ENCODE assay signal across 8 cellular contexts in genomic region chr1:39817091-39817932, GRCh38. TPM values are rescaled to one million over a fixed set of nuclear protein-coding genes. Genes with fewer than 3 reads are reported as not detected.
DNase-seq lines count a peak whose midpoint lies in the region; ATAC-seq, FAIRE-seq and TF ChIP-seq lines count a peak whose summit lies in the region.
"Not testable (repeated sequence)": the region's sequence is repeated elsewhere in the genome, so short reads cannot be mapped to it uniquely, and the experiment has no call there.

No MANE protein-coding gene starts in this region.

- H3K4me1 Mint-ChIP-seq in activated CD8-positive, alpha-beta memory T cell treated with anti-CD3 and anti-CD28 coated beads, Interleukin-2, amount 10 ng/mL, durations not matched to agents 7 days and 5 days: not testable (repeated sequence)

- peak; percentile 23 for TF ChIP-seq CTCF in epithelial cell of proximal tubule (conservative IDR thresholded peaks at IDR 0.05; ENCODE audit: low read depth, low read length)
- peak in 1 of 4 donors; percentile 20 for TF ChIP-seq CTCF in pancreas (IDR thresholded peaks at IDR 0.05)
- peak in 1 of 6 experiments; percentile 35 for TF ChIP-seq CTCF in thyroid gland (IDR thresholded peaks at IDR 0.05)

- H3K27me3 ChIP-seq in H7 (ENCODE audit: control insufficient read depth, insufficient read depth, low read length); pancreas; thyroid gland: not testable (repeated sequence)

- H3K27me3 Mint-ChIP-seq in activated CD8-positive, alpha-beta memory T cell treated with anti-CD3 and anti-CD28 coated beads, Interleukin-2, amount 10 ng/mL, durations not matched to agents 7 days and 5 days: peaks cover 18% of the 10 kb centered on the region

- peak; percentile 62 for DNase-seq in H7
- peak; percentile 68 for DNase-seq in Jurkat, Clone E6-1 (ENCODE audit: low read depth, low spot score)
- DNase-seq in RPMI7951 (ENCODE audit: low read depth): peak; percentile 16
- DNase-seq in activated CD8-positive, alpha-beta memory T cell treated with anti-CD3 and anti-CD28 coated beads, Interleukin-2, amount 10 ng/mL, durations not matched to agents 7 days and 5 days: peak; percentile 72
- not testable (repeated sequence) for DNase-seq in epithelial cell of proximal tubule (ENCODE audit: low read depth)
- DNase-seq in pancreas: peak in 4 of 6 donors; percentile 46 to 68 (median 50)
- DNase-seq in thyroid gland: peak; percentile 67 to 77

- not testable (repeated sequence) for FAIRE-seq in pancreas (lab: Jason Lieb, UNC)

- not testable (repeated sequence) for H3K36me3 ChIP-seq in H7 (replicated peaks; ENCODE audit: control insufficient read depth, insufficient read depth, low read length); pancreas; thyroid gland

- WGBS in pancreas, 2 donors: 47 to 58% methylated on average over 15 to 18 of the region's 24 CpGs
- 44 to 56% methylated on average over 11 to 19 of the region's 24 CpGs for WGBS in thyroid gland, 2 donors

- H3K27ac ChIP-seq in pancreas (peak overlapping the region in 1 of 4 donors; percentile 22), thyroid gland (peak overlapping the region in 1 of 3 donors; percentile 44)

- H3K4me1 ChIP-seq in pancreas: not testable (repeated sequence)
- peaks cover 0 to 14% of the 10 kb centered on the region in 2 donors for H3K4me1 ChIP-seq in thyroid gland

- H3K9me3 Mint-ChIP-seq in activated CD8-positive, alpha-beta memory T cell treated with anti-CD3 and anti-CD28 coated beads, Interleukin-2, amount 10 ng/mL, durations not matched to agents 7 days and 5 days (ENCODE audit: low read depth): not testable (repeated sequence)

- H3K9me3 ChIP-seq in pancreas, thyroid gland: not testable (repeated sequence)

- intact Hi-C loops in pancreas (cut with DNase I) (loop anchor here (2.0 to 10.0 kb wide), 5 partner anchors 85 to 157 kb away; partner anchors contain the start of gene MYCL (in 3 of the 3)), thyroid gland (cut with DNase I) (loop anchor here (5.0 kb wide), 1 partner anchor 85 kb away; the partner anchor contains the start of gene MYCL)

- H3K27ac Mint-ChIP-seq in activated CD8-positive, alpha-beta memory T cell treated with anti-CD3 and anti-CD28 coated beads, Interleukin-2, amount 10 ng/mL, durations not matched to agents 7 days and 5 days: peak overlapping the region; percentile 30

- CTCF ChIA-PET in activated CD8-positive, alpha-beta memory T cell treated with anti-CD3 and anti-CD28 coated beads, Interleukin-2, amount 10 ng/mL, durations not matched to agents 7 days and 5 days (lab: Charles Lee): interaction anchor here (0.6 to 3.3 kb wide), 16 partner anchors 12 to 335 kb away, joined by 3 to 37 read pairs (median 4); partner anchors contain the start of gene MYCL

- peak overlapping the region; percentile 42 for H3K4me3 Mint-ChIP-seq in activated CD8-positive, alpha-beta memory T cell treated with anti-CD3 and anti-CD28 coated beads, Interleukin-2, amount 10 ng/mL, durations not matched to agents 7 days and 5 days

- not testable (repeated sequence) for TF ChIP-seq POLR2A in thyroid gland (IDR thresholded peaks at IDR 0.05)

- not testable (repeated sequence) for H3K4me3 ChIP-seq in H7 (ENCODE audit: insufficient read depth, low read depth, low read length); epithelial cell of proximal tubule (ENCODE audit: low read depth, low read length); pancreas; thyroid gland (replicated peaks in 1 of 3)
- H3K4me3 ChIP-seq in Jurkat, Clone E6-1 (ENCODE audit: low read length): peak overlapping the region; percentile 23

- ATAC-seq in GM18498 (IDR thresholded peaks at IDR 0.05; ENCODE audit: unreplicated experiment) (peak; percentile 71), pancreas (peak; percentile 61 to 82 (median 78))
- peak; percentile 91 for ATAC-seq in activated CD8-positive, alpha-beta memory T cell treated with anti-CD3 and anti-CD28 coated beads, Interleukin-2, amount 10 ng/mL, durations not matched to agents 7 days and 5 days

- not testable (repeated sequence) for H3K36me3 Mint-ChIP-seq in activated CD8-positive, alpha-beta memory T cell treated with anti-CD3 and anti-CD28 coated beads, Interleukin-2, amount 10 ng/mL, durations not matched to agents 7 days and 5 days

RNA-seq across cellular contexts. Expression of gene BMP8B, which starts 28.6 kb away (rescaled TPM):
- 0.24 and 0.37 TPM in 2 replicates for total RNA-seq in H7 (2014; rRNA removed; shearing (Covaris generic))
- 0.31 TPM for polyA plus RNA-seq in Jurkat, Clone E6-1 (2012; ENCODE audit: insufficient read depth, insufficient read length)
- 2.4 TPM in 2 replicates for total RNA-seq in RPMI7951 (2014; rRNA removed; shearing (Covaris generic))
- under 1 TPM; 0.47 to 0.61 TPM for total RNA-seq in activated CD8-positive, alpha-beta memory T cell treated with anti-CD3 and anti-CD28 coated beads, Interleukin-2, amount 10 ng/mL, durations not matched to agents 7 days and 5 days
- 0.58 and 1.9 TPM in 2 replicates for total RNA-seq in epithelial cell of proximal tubule
- total RNA-seq in pancreas: 1 to 10 TPM; 2.4 to 6.4 (median 3.7) TPM
- 1 to 10 TPM; 1.4 to 3.0 TPM for polyA plus RNA-seq in pancreas
- 10 to 100 TPM in 1 of 4 donors, 1 to 10 TPM in 3; 6.6 to 15.4 (median 8.1) TPM for total RNA-seq in thyroid gland

RNA-seq across cellular contexts. Expression of gene OXCT2, which starts 46.2 kb away (rescaled TPM):
- total RNA-seq in H7 (2014; rRNA removed; shearing (Covaris generic)): not detected in 2 replicates
- 1.1 TPM for polyA plus RNA-seq in Jurkat, Clone E6-1 (2012; ENCODE audit: insufficient read depth, insufficient read length)
- 1.9 and 2.6 TPM in 2 replicates for total RNA-seq in RPMI7951 (2014; rRNA removed; shearing (Covaris generic))
- 1 to 10 TPM in 1 of 2 experiments, under 1 TPM in 1; 0.82 to 1.0 TPM for total RNA-seq in activated CD8-positive, alpha-beta memory T cell treated with anti-CD3 and anti-CD28 coated beads, Interleukin-2, amount 10 ng/mL, durations not matched to agents 7 days and 5 days
- total RNA-seq in epithelial cell of proximal tubule (12.4 and 15.0 TPM in 2 replicates), pancreas (1 to 10 TPM in 1 of 6 donors, under 1 TPM in 5; 0.55 to 2.2 (median 0.93) TPM), thyroid gland (1 to 10 TPM; 2.6 to 8.2 (median 3.5) TPM)
- 1 to 10 TPM; 1.7 to 2.3 TPM for polyA plus RNA-seq in pancreas
